27 cellular contexts compared by ENCODE assay signal in the genomic region with DNA sequence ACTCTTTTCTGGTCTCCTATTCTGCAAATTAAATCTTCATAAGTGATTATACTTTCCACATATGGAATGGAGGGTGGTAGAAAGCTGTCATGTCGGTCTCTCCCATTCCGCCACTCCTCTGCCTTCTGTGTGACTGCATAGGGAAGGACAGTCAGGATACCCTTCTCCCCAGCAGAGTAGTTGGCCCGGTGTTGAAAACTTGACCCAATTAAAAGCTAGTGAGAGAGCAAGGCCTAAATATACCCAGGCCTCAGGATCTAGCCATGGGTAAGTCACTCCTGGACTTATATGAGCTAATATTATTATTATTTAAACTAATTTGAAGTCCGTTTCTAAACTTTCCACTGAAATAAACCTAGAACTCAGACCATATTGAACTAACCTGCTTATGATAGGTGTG.
"Had no signal": no experiment of that assay in that cellular context is flagged by ENCODE, and none has a peak within 500 bp of the region (broad histone marks: within the 10 kb centered on the region; RNA-seq: fewer than 3 reads in every experiment).

No MANE protein-coding gene starts in this region.

- H3K4me3 ChIP-seq: stomach, suprapubic skin, testis, thoracic aorta, thyroid gland, tibial artery, tibial nerve, transverse colon, upper lobe of left lung, upper lobe of right lung, uterus, vagina had no signal

- H3K4me1 ChIP-seq: testis, tibial artery, transverse colon, upper lobe of right lung, uterus had no signal

- DNase-seq: stimulated activated CD4-positive, alpha-beta T cell treated with anti-CD3 and anti-CD28 coated beads, Interleukin-2, amount 100 ng/mL, for 48 hours; stimulated activated CD4-positive, alpha-beta T cell treated with anti-CD3 and anti-CD28 coated beads, Interleukin-4, amount 100 ng/mL, for 1 hour; stimulated activated CD4-positive, alpha-beta T cell treated with anti-CD3 and anti-CD28 coated beads, Interleukin-4, amount 100 ng/mL, for 24 hours; stimulated activated CD4-positive, alpha-beta T cell treated with anti-CD3 and anti-CD28 coated beads, Interleukin-4, amount 100 ng/mL, for 4 hours; stimulated activated CD8-positive, alpha-beta memory T cell treated with anti-CD3 and anti-CD28 coated beads, Interleukin-4, amount 100 ng/mL, for 48 hours; stimulated activated naive B cell treated with anti-CD40 and anti-IgM and Interleukin-4, amounts not matched to agents 10 μg/mL and 1 μg/mL and 100 μg/mL, for 72 hours; stimulated activated naive CD4-positive, alpha-beta T cell; stimulated activated naive CD4-positive, alpha-beta T cell treated with Interleukin-2 at 50 U/mL for 16 hours; stimulated activated naive CD8-positive, alpha-beta T cell treated with anti-CD3 and anti-CD28 coated beads, Interleukin-15, amount 100 ng/mL, for 72 hours; stimulated activated naive CD8-positive, alpha-beta T cell treated with anti-CD3 and anti-CD28 coated beads, Interleukin-15, Interleukin-2, amounts not matched to agents 100 U/mL and 50 U/mL, for 24 hours; stomach; testis; thyroid gland; tibial artery; transverse colon; trophoblast cell; upper lobe of left lung; upper lobe of right lung; uterus had no signal

- H3K27me3 Mint-ChIP-seq: stimulated activated naive CD8-positive, alpha-beta T cell treated with anti-CD3 and anti-CD28 coated beads, Interleukin-15, amount 100 ng/mL, for 72 hours; type B pancreatic cell had no signal

- H3K36me3 Mint-ChIP-seq: stimulated activated effector memory CD8-positive, alpha-beta T cell treated with anti-CD3 and anti-CD28 coated beads, Interleukin-12 subunit alpha, Interleukin-12 subunit beta, amount 100 ng/mL, for 72 hours; stimulated activated memory B cell treated with anti-CD40 and anti-IgM and Interleukin-4, amounts not matched to agents 10 μg/mL and 1 μg/mL and 100 μg/mL, for 72 hours; stimulated activated naive B cell treated with anti-CD40 and anti-IgM and Interleukin-4, amounts not matched to agents 10 μg/mL and 1 μg/mL and 100 μg/mL, for 72 hours had no signal

- H3K36me3 ChIP-seq: stomach, suprapubic skin, thoracic aorta, thyroid gland, tibial artery, tibial nerve, transverse colon, upper lobe of left lung, upper lobe of right lung, uterus, vagina had no signal

- H3K9me3 Mint-ChIP-seq: stimulated activated effector memory CD8-positive, alpha-beta T cell treated with anti-CD3 and anti-CD28 coated beads, Interleukin-12 subunit alpha, Interleukin-12 subunit beta, amount 100 ng/mL, for 72 hours; stimulated activated memory B cell treated with anti-CD40 and anti-IgM and Interleukin-4, amounts not matched to agents 10 μg/mL and 1 μg/mL and 100 μg/mL, for 72 hours; stimulated activated naive B cell treated with anti-CD40 and anti-IgM and Interleukin-4, amounts not matched to agents 10 μg/mL and 1 μg/mL and 100 μg/mL, for 72 hours; stimulated activated naive CD8-positive, alpha-beta T cell treated with anti-CD3 and anti-CD28 coated beads, Interleukin-15, amount 100 ng/mL, for 72 hours; stimulated activated naive CD8-positive, alpha-beta T cell treated with anti-CD3 and anti-CD28 coated beads, Interleukin-15, Interleukin-2, amounts not matched to agents 100 ng/mL and 50 ng/mL, for 24 hours had no signal

- ATAC-seq: stimulated activated effector memory CD8-positive, alpha-beta T cell treated with anti-CD3 and anti-CD28 coated beads, Interleukin-12 subunit alpha, Interleukin-12 subunit beta, amount 100 ng/mL, for 72 hours; stimulated activated naive B cell treated with anti-CD40 and anti-IgM and Interleukin-4, amounts not matched to agents 10 μg/mL and 1 μg/mL and 100 μg/mL, for 72 hours; stimulated activated naive CD8-positive, alpha-beta T cell treated with anti-CD3 and anti-CD28 coated beads, Interleukin-15, amount 100 ng/mL, for 72 hours; stimulated activated naive CD8-positive, alpha-beta T cell treated with anti-CD3 and anti-CD28 coated beads, Interleukin-15, Interleukin-2, amounts not matched to agents 100 U/mL and 50 U/mL, for 24 hours; upper lobe of right lung had no signal

- H3K27me3 ChIP-seq: stomach, suprapubic skin, testis, thyroid gland, tibial artery, tibial nerve, transverse colon, upper lobe of left lung, upper lobe of right lung, uterus, vagina had no signal

- H3K4me1 Mint-ChIP-seq: stimulated activated effector memory CD8-positive, alpha-beta T cell treated with anti-CD3 and anti-CD28 coated beads, Interleukin-12 subunit alpha, Interleukin-12 subunit beta, amount 100 ng/mL, for 72 hours; stimulated activated memory B cell treated with anti-CD40 and anti-IgM and Interleukin-4, amounts not matched to agents 10 μg/mL and 1 μg/mL and 100 μg/mL, for 72 hours; stimulated activated naive B cell treated with anti-CD40 and anti-IgM and Interleukin-4, amounts not matched to agents 10 μg/mL and 1 μg/mL and 100 μg/mL, for 72 hours had no signal

- H3K27ac Mint-ChIP-seq: stimulated activated effector memory CD8-positive, alpha-beta T cell treated with anti-CD3 and anti-CD28 coated beads, Interleukin-12 subunit alpha, Interleukin-12 subunit beta, amount 100 ng/mL, for 72 hours; stimulated activated memory B cell treated with anti-CD40 and anti-IgM and Interleukin-4, amounts not matched to agents 10 μg/mL and 1 μg/mL and 100 μg/mL, for 72 hours; stimulated activated naive B cell treated with anti-CD40 and anti-IgM and Interleukin-4, amounts not matched to agents 10 μg/mL and 1 μg/mL and 100 μg/mL, for 72 hours; stimulated activated naive CD8-positive, alpha-beta T cell treated with anti-CD3 and anti-CD28 coated beads, Interleukin-15, amount 100 ng/mL, for 72 hours; stimulated activated naive CD8-positive, alpha-beta T cell treated with anti-CD3 and anti-CD28 coated beads, Interleukin-15, Interleukin-2, amounts not matched to agents 100 ng/mL and 50 ng/mL, for 24 hours; type B pancreatic cell had no signal

- H3K9me3 ChIP-seq: stomach, suprapubic skin, testis, thoracic aorta, thyroid gland, tibial artery, tibial nerve, transverse colon, upper lobe of left lung, upper lobe of right lung, uterus, vagina had no signal

- H3K27ac ChIP-seq: stomach, suprapubic skin, testis, thoracic aorta, thyroid gland, tibial artery, tibial nerve, transverse colon, upper lobe of left lung, upper lobe of right lung, uterus, vagina had no signal

- H3K4me3 Mint-ChIP-seq: stimulated activated effector memory CD8-positive, alpha-beta T cell treated with anti-CD3 and anti-CD28 coated beads, Interleukin-12 subunit alpha, Interleukin-12 subunit beta, amount 100 ng/mL, for 72 hours; stimulated activated memory B cell treated with anti-CD40 and anti-IgM and Interleukin-4, amounts not matched to agents 10 μg/mL and 1 μg/mL and 100 μg/mL, for 72 hours; stimulated activated naive B cell treated with anti-CD40 and anti-IgM and Interleukin-4, amounts not matched to agents 10 μg/mL and 1 μg/mL and 100 μg/mL, for 72 hours; stimulated activated naive CD8-positive, alpha-beta T cell treated with anti-CD3 and anti-CD28 coated beads, Interleukin-15, amount 100 ng/mL, for 72 hours; stimulated activated naive CD8-positive, alpha-beta T cell treated with anti-CD3 and anti-CD28 coated beads, Interleukin-15, Interleukin-2, amounts not matched to agents 100 ng/mL and 50 ng/mL, for 24 hours; type B pancreatic cell had no signal
